Comparison of ENCODE assay signal across 1 cellular context in genomic region chr1:1911390-1912041, GRCh38.
TF ChIP-seq lines count a peak whose summit lies in the region.

No MANE protein-coding gene starts in this region.

TF ChIP-seq in HEK293, 187 proteins besides CTCF, POLR2A, EP300 and RAD21:
- peak; percentile 59 for TF ChIP-seq ZIC2 (tag by site-specific recombination; IDR thresholded peaks at IDR 0.05)
- no peak for TF ChIP-seq ZNF704 (tag by site-specific recombination; IDR thresholded peaks at IDR 0.05)
- TF ChIP-seq OSR2 (tag by site-specific recombination; IDR thresholded peaks at IDR 0.05) = no peak
- TF ChIP-seq SCRT2 (tag by site-specific recombination; IDR thresholded peaks at IDR 0.05) = peak; percentile 70
- no peak for TF ChIP-seq ZNF555 (tag by site-specific recombination; conservative IDR thresholded peaks at IDR 0.05)
- TF ChIP-seq HIC1 (tag by site-specific recombination; IDR thresholded peaks at IDR 0.05) = no peak
- no peak for TF ChIP-seq PBX3 (CRISPR knock-in tag; IDR thresholded peaks at IDR 0.05)
- no peak for TF ChIP-seq ZNF133 (tag by site-specific recombination; IDR thresholded peaks at IDR 0.05)
- TF ChIP-seq ZNF701 (tag by site-specific recombination; IDR thresholded peaks at IDR 0.05) = no peak
- TF ChIP-seq SETDB1 (IDR thresholded peaks at IDR 0.05; ENCODE audit: insufficient read length, low read length) = no peak
- TF ChIP-seq, protein P1, sequence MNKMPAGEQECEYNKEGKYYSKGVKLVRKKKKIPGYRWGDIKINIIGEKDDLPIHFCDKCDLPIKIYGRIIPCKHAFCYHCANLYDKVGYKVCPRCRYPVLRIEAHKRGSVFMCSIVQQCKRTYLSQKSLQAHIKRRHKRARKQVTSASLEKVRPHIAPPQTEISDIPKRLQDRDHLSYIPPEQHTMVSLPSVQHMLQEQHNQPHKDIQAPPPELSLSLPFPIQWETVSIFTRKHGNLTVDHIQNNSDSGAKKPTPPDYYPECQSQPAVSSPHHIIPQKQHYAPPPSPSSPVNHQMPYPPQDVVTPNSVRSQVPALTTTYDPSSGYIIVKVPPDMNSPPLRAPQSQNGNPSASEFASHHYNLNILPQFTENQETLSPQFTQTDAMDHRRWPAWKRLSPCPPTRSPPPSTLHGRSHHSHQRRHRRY (tag by site-specific recombination; IDR thresholded peaks at IDR 0.05) = no peak
- no peak for TF ChIP-seq ZNF571 (tag by site-specific recombination; IDR thresholded peaks at IDR 0.05)
- no peak for TF ChIP-seq ZNF266 (tag by site-specific recombination; IDR thresholded peaks at IDR 0.05; ENCODE audit: low read depth)
- TF ChIP-seq ZSCAN16 (tag by site-specific recombination; IDR thresholded peaks at IDR 0.05) = no peak
